Comparison of ENCODE assay signal across 23 cellular contexts in genomic region chr5:81091199-81091598, GRCh38.
A peak's percentile ranks its signal among the peaks of the same experiment; 100 is the strongest.
DNase-seq lines count a peak whose midpoint lies in the region; ATAC-seq and TF ChIP-seq lines count a peak whose summit lies in the region.
"Had no signal": no experiment of that assay in that cellular context is flagged by ENCODE, and none has a peak within 500 bp of the region (broad histone marks: within the 10 kb centered on the region; RNA-seq: fewer than 3 reads in every experiment).

No MANE protein-coding gene starts in this region.

- peak overlapping the region; percentile 30 for H3K27ac Mint-ChIP-seq in activated naive CD4-positive, alpha-beta T cell treated with anti-CD3 and anti-CD28 coated beads, Interleukin-2, amount 50 U/mL, for 24 hours
- no peak overlapping the region for H3K27ac Mint-ChIP-seq in activated naive CD4-positive, alpha-beta T cell treated with anti-CD3 and anti-CD28 coated beads, Interleukin-2, amount 50 U/mL, for 72 hours
- peak overlapping the region; percentile 42 for H3K27ac Mint-ChIP-seq in CD8-positive, alpha-beta T cell
- H3K27ac Mint-ChIP-seq: CD4-positive, alpha-beta T cell had no signal

- no peaks in the 10 kb centered on the region for H3K9me3 Mint-ChIP-seq in activated naive CD4-positive, alpha-beta T cell treated with anti-CD3 and anti-CD28 coated beads, Interleukin-2, amount 50 U/mL, for 24 hours
- H3K9me3 Mint-ChIP-seq in activated naive CD4-positive, alpha-beta T cell treated with anti-CD3 and anti-CD28 coated beads, Interleukin-2, amount 50 U/mL, for 72 hours, result no peaks in the 10 kb centered on the region
- H3K9me3 Mint-ChIP-seq in CD8-positive, alpha-beta T cell, result no peaks in the 10 kb centered on the region
- H3K9me3 Mint-ChIP-seq: CD4-positive, alpha-beta T cell had no signal

- peaks cover 15% of the 10 kb centered on the region for H3K36me3 Mint-ChIP-seq in activated naive CD4-positive, alpha-beta T cell treated with anti-CD3 and anti-CD28 coated beads, Interleukin-2, amount 50 U/mL, for 24 hours
- H3K36me3 Mint-ChIP-seq in activated naive CD4-positive, alpha-beta T cell treated with anti-CD3 and anti-CD28 coated beads, Interleukin-2, amount 50 U/mL, for 72 hours, result peaks cover 0 to 9% of the 10 kb centered on the region in 2 donors
- peaks cover 65% of the 10 kb centered on the region for H3K36me3 Mint-ChIP-seq in CD8-positive, alpha-beta T cell
- H3K36me3 Mint-ChIP-seq: CD14-positive monocyte had no signal

- no peak overlapping the region for H3K27ac ChIP-seq in CD8-positive, alpha-beta T cell (ENCODE audit: low read depth, low read length)
- H3K27ac ChIP-seq in HEK293 (ENCODE audit: extremely low read depth, low read depth, low read length) (no peak overlapping the region), mesenchymal stem cell (ENCODE audit: low read length, poor library complexity, severe bottlenecking) (no peak overlapping the region), brain microvascular endothelial cell (no peak overlapping the region), sigmoid colon (no peak overlapping the region)
- H3K27ac ChIP-seq: A549; BLaER1 treated with 17β-estradiol and CSF1 and Interleukin-3, amounts not matched to agents 10 nM and 100 nM had no signal

- no peak overlapping the region for H3K4me3 Mint-ChIP-seq in activated naive CD4-positive, alpha-beta T cell treated with anti-CD3 and anti-CD28 coated beads, Interleukin-2, amount 50 U/mL, for 24 hours
- no peak overlapping the region for H3K4me3 Mint-ChIP-seq in CD8-positive, alpha-beta T cell
- H3K4me3 Mint-ChIP-seq: CD14-positive monocyte; CD4-positive, alpha-beta T cell had no signal

- intact Hi-C loops in CD8-positive, alpha-beta T cell (cut with DNase I, micrococcal nuclease), result no loop called here
- intact Hi-C loops in sigmoid colon (cut with DNase I), result no loop called here

- POLR2A ChIA-PET in CD8-positive, alpha-beta T cell (lab: Charles Lee), result no interaction called here
- POLR2A ChIA-PET in HEK293 (lab: Yijun Ruan, JAX), result no interaction called here

- H2BK5ac ChIP-seq in mesenchymal stem cell (ENCODE audit: low read depth, low read length, poor library complexity, severe bottlenecking), result no peak overlapping the region

- peak overlapping the region; percentile 5 for H4K8ac ChIP-seq in mesenchymal stem cell (ENCODE audit: low read length)

- in situ Hi-C loops in brain microvascular endothelial cell (cut with HindIII; ENCODE audit: low pct_ligation_motif_present, low sequenced_read_pairs), result no loop called here

- peaks cover 11% of the 10 kb centered on the region for H3K4me1 Mint-ChIP-seq in activated naive CD4-positive, alpha-beta T cell treated with anti-CD3 and anti-CD28 coated beads, Interleukin-2, amount 50 U/mL, for 24 hours
- H3K4me1 Mint-ChIP-seq in CD8-positive, alpha-beta T cell (ENCODE audit: low read depth), result peaks cover 10% of the 10 kb centered on the region
- H3K4me1 Mint-ChIP-seq: CD14-positive monocyte had no signal

- H2BK15ac ChIP-seq in mesenchymal stem cell (ENCODE audit: low read depth, poor library complexity, severe bottlenecking), result no peak overlapping the region

- no peaks in the 10 kb centered on the region for H3K27me3 ChIP-seq in CD8-positive, alpha-beta T cell (ENCODE audit: insufficient read depth, low read length)
- no peaks in the 10 kb centered on the region for H3K27me3 ChIP-seq in mesenchymal stem cell (ENCODE audit: control insufficient read depth in 1 of 2, insufficient read depth in 1 of 2, low read length in 2 of 2)
- H3K27me3 ChIP-seq in brain microvascular endothelial cell (replicated peaks), result no peaks in the 10 kb centered on the region
- H3K27me3 ChIP-seq in sigmoid colon, result no peaks in the 10 kb centered on the region
- H3K27me3 ChIP-seq: BE2C; BLaER1 treated with 17β-estradiol and CSF1 and Interleukin-3, amounts not matched to agents 10 nM and 100 nM had no signal

- no peak for TF ChIP-seq CTCF in CD8-positive, alpha-beta T cell (IDR thresholded peaks at IDR 0.05)
- no peak for TF ChIP-seq CTCF in HEK293 (tag by site-specific recombination; IDR thresholded peaks at IDR 0.05)
- no peak for TF ChIP-seq CTCF in brain microvascular endothelial cell (IDR thresholded peaks at IDR 0.05; ENCODE audit: low read depth, low read length, missing control alignments)
- TF ChIP-seq CTCF in sigmoid colon (IDR thresholded peaks at IDR 0.05), result no peak

- no peak for DNase-seq in activated naive CD4-positive, alpha-beta T cell treated with anti-CD3 and anti-CD28 coated beads, Interleukin-2, amount 50 U/mL, for 72 hours (ENCODE audit: low spot score in 2 of 2)
- no peak for DNase-seq in CD8-positive, alpha-beta T cell
- DNase-seq in mesenchymal stem cell (no peak), brain microvascular endothelial cell (no peak), NCI-H1105 (lab: John Stamatoyannopoulos, UW) (no peak), sigmoid colon (no peak)
- DNase-seq: 8988T; ACHN; AML-193; BE2C; Calu3; CD4-positive, alpha-beta T cell; COR-L47; DMS53; DMS79 treated with DMSO at 0.1 percent for 48 hours; GF-D8; H7; HCEC 1CT had no signal

- no peak overlapping the region for H2BK120ac ChIP-seq in mesenchymal stem cell (ENCODE audit: low read depth, low read length)

- H2AFZ ChIP-seq in mesenchymal stem cell (ENCODE audit: low read depth, low read length), result no peak overlapping the region

- no peak overlapping the region for H4K91ac ChIP-seq in mesenchymal stem cell (ENCODE audit: low read length)

- no peak overlapping the region for H3K9ac ChIP-seq in mesenchymal stem cell (ENCODE audit: low read length)
- H3K9ac ChIP-seq: BLaER1 treated with 17β-estradiol and CSF1 and Interleukin-3, amounts not matched to agents 10 nM and 100 nM had no signal

- no peak for TF ChIP-seq POLR2A in sigmoid colon (IDR thresholded peaks at IDR 0.05)

- TF ChIP-seq EP300 in sigmoid colon (IDR thresholded peaks at IDR 0.05), result no peak

- H3K18ac ChIP-seq in mesenchymal stem cell (ENCODE audit: low read depth in 1 of 2, low read length in 2 of 2), result no peak overlapping the region

- H3K23ac ChIP-seq in mesenchymal stem cell (ENCODE audit: low read length in 2 of 2), result no peak overlapping the region

- no peak for ATAC-seq in activated naive CD4-positive, alpha-beta T cell treated with anti-CD3 and anti-CD28 coated beads, Interleukin-2, amount 50 U/mL, for 72 hours
- no peak for ATAC-seq in CD8-positive, alpha-beta T cell
- ATAC-seq: A549 had no signal

- H3K4ac ChIP-seq in mesenchymal stem cell (ENCODE audit: low read depth in 1 of 2, low read length in 2 of 2), result no peak overlapping the region

- CTCF ChIA-PET in CD8-positive, alpha-beta T cell (lab: Charles Lee), result interaction anchor here (1.6 kb wide), 1 partner anchor 17 kb away, joined by 8 read pairs; no protein-coding TSS in a partner anchor
- CTCF ChIA-PET in HEK293 (lab: Yijun Ruan, JAX), result interaction anchor here (0.7 to 2.2 kb wide), 2 partner anchors 16 to 29 kb away, joined by 3 to 8 read pairs; no protein-coding TSS in a partner anchor

- no peaks in the 10 kb centered on the region for H3K27me3 Mint-ChIP-seq in activated naive CD4-positive, alpha-beta T cell treated with anti-CD3 and anti-CD28 coated beads, Interleukin-2, amount 50 U/mL, for 24 hours
- no peaks in the 10 kb centered on the region for H3K27me3 Mint-ChIP-seq in CD8-positive, alpha-beta T cell (ENCODE audit: low read depth)
- H3K27me3 Mint-ChIP-seq: CD4-positive, alpha-beta T cell had no signal

- WGBS in mesenchymal stem cell, result 90% methylated on average over 3 of the region's 3 CpGs
- 91 to 94% methylated on average over 3 of the region's 3 CpGs for WGBS in sigmoid colon, 2 donors

- no peak overlapping the region for H2AK5ac ChIP-seq in mesenchymal stem cell (ENCODE audit: low read length, severe bottlenecking)

- no peak overlapping the region for H3K14ac ChIP-seq in mesenchymal stem cell (ENCODE audit: low read length in 2 of 2)

- no peaks in the 10 kb centered on the region for H3K79me1 ChIP-seq in mesenchymal stem cell (replicated peaks; ENCODE audit: low read length, poor library complexity, severe bottlenecking)

- H3K4me2 ChIP-seq in mesenchymal stem cell (ENCODE audit: low read length, poor library complexity, severe bottlenecking), result no peak overlapping the region
- H3K4me2 ChIP-seq: A549; BLaER1 treated with 17β-estradiol and CSF1 and Interleukin-3, amounts not matched to agents 10 nM and 100 nM had no signal

- H2BK12ac ChIP-seq in mesenchymal stem cell (ENCODE audit: low read length in 2 of 2), result no peak overlapping the region

- no peak overlapping the region for H3K4me3 ChIP-seq in CD8-positive, alpha-beta T cell (ENCODE audit: low read depth, low read length)
- H3K4me3 ChIP-seq in HEK293 (ENCODE audit: low read depth, low read length), result no peak overlapping the region
- H3K4me3 ChIP-seq in mesenchymal stem cell (ENCODE audit: insufficient read depth in 1 of 2, low read depth in 1 of 2, low read length in 2 of 2), result no peak overlapping the region
- H3K4me3 ChIP-seq in brain microvascular endothelial cell (ENCODE audit: low read depth, low read length), result no peak overlapping the region
- no peak overlapping the region for H3K4me3 ChIP-seq in sigmoid colon
- H3K4me3 ChIP-seq: A549; BLaER1 treated with 17β-estradiol and CSF1 and Interleukin-3, amounts not matched to agents 10 nM and 100 nM had no signal

- peaks cover 9% of the 10 kb centered on the region for H3K4me1 ChIP-seq in CD8-positive, alpha-beta T cell (ENCODE audit: insufficient read depth, low read length)
- H3K4me1 ChIP-seq in HEK293 (ENCODE audit: control insufficient read depth, insufficient read depth, low read length) (no peaks in the 10 kb centered on the region), mesenchymal stem cell (ENCODE audit: control insufficient read depth, insufficient read depth, low read depth, low read length) (no peaks in the 10 kb centered on the region), sigmoid colon (no peaks in the 10 kb centered on the region)
- H3K4me1 ChIP-seq: A549; BE2C; BLaER1 treated with 17β-estradiol and CSF1 and Interleukin-3, amounts not matched to agents 10 nM and 100 nM had no signal

- H3K36me3 ChIP-seq in CD8-positive, alpha-beta T cell (ENCODE audit: insufficient read depth, low read length), result peaks cover 20% of the 10 kb centered on the region
- H3K36me3 ChIP-seq in HEK293 (ENCODE audit: control insufficient read depth in 2 of 2, insufficient read depth in 1 of 2, low read length in 2 of 2) (peaks cover 0 to 9% of the 10 kb centered on the region in 2 experiments; a peak in 1 of 3 replicates), mesenchymal stem cell (ENCODE audit: control insufficient read depth in 1 of 2, insufficient read depth in 2 of 2, low read depth in 1 of 2, low read length in 2 of 2) (no peaks in the 10 kb centered on the region), brain microvascular endothelial cell (replicated peaks) (no peaks in the 10 kb centered on the region), sigmoid colon (peaks cover 0 to 9% (median 0%) of the 10 kb centered on the region in 4 donors)
- H3K36me3 ChIP-seq: BE2C; BLaER1 treated with 17β-estradiol and CSF1 and Interleukin-3, amounts not matched to agents 10 nM and 100 nM had no signal

- H3K9me3 ChIP-seq in CD8-positive, alpha-beta T cell (ENCODE audit: low read length), result no peaks in the 10 kb centered on the region
- H3K9me3 ChIP-seq in HEK293 (ENCODE audit: control insufficient read depth, insufficient read depth, low read depth, low read length) (no peaks in the 10 kb centered on the region), mesenchymal stem cell (ENCODE audit: control insufficient read depth, low read length) (no peaks in the 10 kb centered on the region), sigmoid colon (no peaks in the 10 kb centered on the region)
- H3K9me3 ChIP-seq: A549; BE2C; BLaER1 treated with 17β-estradiol and CSF1 and Interleukin-3, amounts not matched to agents 10 nM and 100 nM had no signal

Comparison
In these comparisons a context has a peak if more than half of its experiments do, and no peak if none do; other contexts are left out.
1. H3K27ac Mint-ChIP-seq: peak in activated naive CD4-positive, alpha-beta T cell treated with anti-CD3 and anti-CD28 coated beads, Interleukin-2, amount 50 U/mL, for 24 hours (single experiment) and CD8-positive, alpha-beta T cell (single experiment); none in activated naive CD4-positive, alpha-beta T cell treated with anti-CD3 and anti-CD28 coated beads, Interleukin-2, amount 50 U/mL, for 72 hours (0 of 2).